1 cellular context compared by ENCODE assay signal in the genomic region with DNA sequence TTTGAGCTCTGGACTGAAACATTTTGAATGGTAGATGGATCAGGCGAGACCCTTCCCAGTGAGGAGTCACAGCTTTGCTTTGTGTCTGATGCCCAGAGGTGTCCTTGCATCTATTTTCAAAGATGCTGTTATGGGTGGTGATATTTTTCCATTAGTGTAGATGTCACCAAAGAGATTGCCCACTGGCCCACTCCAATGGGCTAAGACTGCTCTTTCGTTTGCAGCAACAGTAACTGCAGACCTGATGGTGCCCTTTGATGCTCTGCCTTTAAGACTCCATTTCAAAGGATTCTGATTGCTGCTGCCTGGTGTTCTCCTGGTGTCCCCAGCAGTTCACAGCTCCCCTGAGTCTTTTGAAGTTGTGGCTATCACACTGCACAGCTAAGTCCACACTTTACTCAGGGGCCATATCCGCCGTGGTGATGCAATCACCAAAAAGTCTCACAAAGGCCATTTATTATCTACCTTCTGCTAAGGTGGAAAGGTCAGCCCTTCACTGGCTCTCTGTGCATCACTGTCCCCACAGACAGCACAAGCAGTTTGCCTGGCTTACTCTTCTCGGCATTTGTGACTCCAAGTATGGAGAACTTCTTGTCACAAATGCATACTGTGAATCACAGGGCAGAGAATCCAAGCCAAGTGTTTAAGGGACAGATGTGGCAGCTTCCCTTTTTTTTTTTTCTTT.
TF ChIP-seq lines count a peak whose summit lies in the region.

No MANE protein-coding gene starts in this region.

TF ChIP-seq in HepG2, 621 proteins besides CTCF, POLR2A, EP300 and RAD21 (continued from another document and continues in another):
- TF ChIP-seq HNF1A (IDR thresholded peaks at IDR 0.05; ENCODE audit: low read depth) (peak; percentile 93), HNF1A (CRISPR knock-in tag; IDR thresholded peaks at IDR 0.05; ENCODE audit: borderline replicate concordance) (peak; percentile 98), ZBTB1 (CRISPR knock-in tag; IDR thresholded peaks at IDR 0.05; ENCODE audit: borderline replicate concordance) (no peak; the same call in 1 of the 2 replicates), GFI1 (CRISPR knock-in tag; IDR thresholded peaks at IDR 0.05; ENCODE audit: borderline replicate concordance) (peak; percentile 94), SRF (IDR thresholded peaks at IDR 0.05; ENCODE audit: low read depth, low read length) (peak; percentile 5; the same call in 1 of the 2 replicates), MATR3 (CRISPR knock-in tag; IDR thresholded peaks at IDR 0.05) (no peak), CEBPB (IDR thresholded peaks at IDR 0.05; ENCODE audit: borderline replicate concordance, low read depth, low read length) (peak; percentile 100), FOXK2 (IDR thresholded peaks at IDR 0.05) (no peak), HNRNPL (IDR thresholded peaks at IDR 0.05; ENCODE audit: low read depth, low read length) (0 out of 2 replicates have a peak, but pooled peaks have one; percentile 58), YEATS2 (CRISPR knock-in tag; IDR thresholded peaks at IDR 0.05; ENCODE audit: borderline replicate concordance) (peak; percentile 75; the same call in 1 of the 2 replicates), HOXD1 (CRISPR knock-in tag; IDR thresholded peaks at IDR 0.05) (peak; percentile 98), JUN (CRISPR knock-in tag; IDR thresholded peaks at IDR 0.05) (peak; percentile 94), FIP1L1 (IDR thresholded peaks at IDR 0.05; ENCODE audit: borderline replicate concordance, insufficient read depth, low read depth, low read length) (no peak; the same call in none of the 2 replicates), ZSCAN29 (CRISPR knock-in tag; conservative IDR thresholded peaks at IDR 0.05) (0 out of 2 replicates have a peak, but pooled peaks have one; percentile 49), ZNF784 (CRISPR knock-in tag; IDR thresholded peaks at IDR 0.05; ENCODE audit: borderline replicate concordance) (peak; percentile 95), ZBTB43 (CRISPR knock-in tag; conservative IDR thresholded peaks at IDR 0.05) (peak; percentile 95), PRDM15 (CRISPR knock-in tag; IDR thresholded peaks at IDR 0.05) (peak; percentile 74; the same call in 1 of the 2 replicates), NONO (IDR thresholded peaks at IDR 0.05) (no peak), NONO (CRISPR knock-in tag; conservative IDR thresholded peaks at IDR 0.05) (peak; percentile 96), ISL2 (CRISPR knock-in tag; IDR thresholded peaks at IDR 0.05) (peak; percentile 100), SP1 (IDR thresholded peaks at IDR 0.05) (no peak), SP1 (CRISPR knock-in tag; IDR thresholded peaks at IDR 0.05) (peak; percentile 52; the same call in 1 of the 2 replicates), MBD4 (IDR thresholded peaks at IDR 0.05; ENCODE audit: borderline replicate concordance, low read length) (peak; percentile 99), ZNF737 (CRISPR knock-in tag; IDR thresholded peaks at IDR 0.05; ENCODE audit: borderline replicate concordance) (no peak; the same call in 1 of the 2 replicates), ZNF598 (CRISPR knock-in tag; IDR thresholded peaks at IDR 0.05; ENCODE audit: borderline replicate concordance) (peak; percentile 35; the same call in 1 of the 2 replicates), ZNF782 (CRISPR knock-in tag; IDR thresholded peaks at IDR 0.05; ENCODE audit: borderline replicate concordance) (no peak), ZNF546 (CRISPR knock-in tag; conservative IDR thresholded peaks at IDR 0.05) (no peak)
- TF ChIP-seq, protein P1, sequence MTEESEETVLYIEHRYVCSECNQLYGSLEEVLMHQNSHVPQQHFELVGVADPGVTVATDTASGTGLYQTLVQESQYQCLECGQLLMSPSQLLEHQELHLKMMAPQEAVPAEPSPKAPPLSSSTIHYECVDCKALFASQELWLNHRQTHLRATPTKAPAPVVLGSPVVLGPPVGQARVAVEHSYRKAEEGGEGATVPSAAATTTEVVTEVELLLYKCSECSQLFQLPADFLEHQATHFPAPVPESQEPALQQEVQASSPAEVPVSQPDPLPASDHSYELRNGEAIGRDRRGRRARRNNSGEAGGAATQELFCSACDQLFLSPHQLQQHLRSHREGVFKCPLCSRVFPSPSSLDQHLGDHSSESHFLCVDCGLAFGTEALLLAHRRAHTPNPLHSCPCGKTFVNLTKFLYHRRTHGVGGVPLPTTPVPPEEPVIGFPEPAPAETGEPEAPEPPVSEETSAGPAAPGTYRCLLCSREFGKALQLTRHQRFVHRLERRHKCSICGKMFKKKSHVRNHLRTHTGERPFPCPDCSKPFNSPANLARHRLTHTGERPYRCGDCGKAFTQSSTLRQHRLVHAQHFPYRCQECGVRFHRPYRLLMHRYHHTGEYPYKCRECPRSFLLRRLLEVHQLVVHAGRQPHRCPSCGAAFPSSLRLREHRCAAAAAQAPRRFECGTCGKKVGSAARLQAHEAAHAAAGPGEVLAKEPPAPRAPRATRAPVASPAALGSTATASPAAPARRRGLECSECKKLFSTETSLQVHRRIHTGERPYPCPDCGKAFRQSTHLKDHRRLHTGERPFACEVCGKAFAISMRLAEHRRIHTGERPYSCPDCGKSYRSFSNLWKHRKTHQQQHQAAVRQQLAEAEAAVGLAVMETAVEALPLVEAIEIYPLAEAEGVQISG (CRISPR knock-in tag; IDR thresholded peaks at IDR 0.05) = peak; percentile 93
- TF ChIP-seq, protein P2, sequence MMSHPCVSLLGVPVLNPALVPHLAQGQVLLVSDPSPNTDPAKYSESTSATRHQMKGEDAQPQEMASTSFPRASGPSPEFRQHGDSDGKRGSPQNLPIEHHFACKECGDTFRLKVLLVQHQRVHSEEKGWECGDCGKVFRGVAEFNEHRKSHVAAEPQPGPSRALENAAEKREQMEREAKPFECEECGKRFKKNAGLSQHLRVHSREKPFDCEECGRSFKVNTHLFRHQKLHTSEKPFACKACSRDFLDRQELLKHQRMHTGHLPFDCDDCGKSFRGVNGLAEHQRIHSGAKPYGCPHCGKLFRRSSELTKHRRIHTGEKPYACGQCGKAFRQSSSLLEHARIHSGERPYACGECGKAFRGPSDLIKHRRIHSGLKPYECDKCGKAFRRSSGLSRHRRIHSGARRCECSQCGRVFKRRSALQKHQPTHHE (CRISPR knock-in tag; IDR thresholded peaks at IDR 0.05; ENCODE audit: borderline replicate concordance) = peak; percentile 84; the same call in 1 of the 2 replicates
- TF ChIP-seq, protein P3, sequence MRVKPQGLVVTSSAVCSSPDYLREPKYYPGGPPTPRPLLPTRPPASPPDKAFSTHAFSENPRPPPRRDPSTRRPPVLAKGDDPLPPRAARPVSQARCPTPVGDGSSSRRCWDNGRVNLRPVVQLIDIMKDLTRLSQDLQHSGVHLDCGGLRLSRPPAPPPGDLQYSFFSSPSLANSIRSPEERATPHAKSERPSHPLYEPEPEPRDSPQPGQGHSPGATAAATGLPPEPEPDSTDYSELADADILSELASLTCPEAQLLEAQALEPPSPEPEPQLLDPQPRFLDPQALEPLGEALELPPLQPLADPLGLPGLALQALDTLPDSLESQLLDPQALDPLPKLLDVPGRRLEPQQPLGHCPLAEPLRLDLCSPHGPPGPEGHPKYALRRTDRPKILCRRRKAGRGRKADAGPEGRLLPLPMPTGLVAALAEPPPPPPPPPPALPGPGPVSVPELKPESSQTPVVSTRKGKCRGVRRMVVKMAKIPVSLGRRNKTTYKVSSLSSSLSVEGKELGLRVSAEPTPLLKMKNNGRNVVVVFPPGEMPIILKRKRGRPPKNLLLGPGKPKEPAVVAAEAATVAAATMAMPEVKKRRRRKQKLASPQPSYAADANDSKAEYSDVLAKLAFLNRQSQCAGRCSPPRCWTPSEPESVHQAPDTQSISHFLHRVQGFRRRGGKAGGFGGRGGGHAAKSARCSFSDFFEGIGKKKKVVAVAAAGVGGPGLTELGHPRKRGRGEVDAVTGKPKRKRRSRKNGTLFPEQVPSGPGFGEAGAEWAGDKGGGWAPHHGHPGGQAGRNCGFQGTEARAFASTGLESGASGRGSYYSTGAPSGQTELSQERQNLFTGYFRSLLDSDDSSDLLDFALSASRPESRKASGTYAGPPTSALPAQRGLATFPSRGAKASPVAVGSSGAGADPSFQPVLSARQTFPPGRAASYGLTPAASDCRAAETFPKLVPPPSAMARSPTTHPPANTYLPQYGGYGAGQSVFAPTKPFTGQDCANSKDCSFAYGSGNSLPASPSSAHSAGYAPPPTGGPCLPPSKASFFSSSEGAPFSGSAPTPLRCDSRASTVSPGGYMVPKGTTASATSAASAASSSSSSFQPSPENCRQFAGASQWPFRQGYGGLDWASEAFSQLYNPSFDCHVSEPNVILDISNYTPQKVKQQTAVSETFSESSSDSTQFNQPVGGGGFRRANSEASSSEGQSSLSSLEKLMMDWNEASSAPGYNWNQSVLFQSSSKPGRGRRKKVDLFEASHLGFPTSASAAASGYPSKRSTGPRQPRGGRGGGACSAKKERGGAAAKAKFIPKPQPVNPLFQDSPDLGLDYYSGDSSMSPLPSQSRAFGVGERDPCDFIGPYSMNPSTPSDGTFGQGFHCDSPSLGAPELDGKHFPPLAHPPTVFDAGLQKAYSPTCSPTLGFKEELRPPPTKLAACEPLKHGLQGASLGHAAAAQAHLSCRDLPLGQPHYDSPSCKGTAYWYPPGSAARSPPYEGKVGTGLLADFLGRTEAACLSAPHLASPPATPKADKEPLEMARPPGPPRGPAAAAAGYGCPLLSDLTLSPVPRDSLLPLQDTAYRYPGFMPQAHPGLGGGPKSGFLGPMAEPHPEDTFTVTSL (CRISPR knock-in tag; IDR thresholded peaks at IDR 0.05; ENCODE audit: borderline replicate concordance) = peak; percentile 100
- TF ChIP-seq, protein P4, sequence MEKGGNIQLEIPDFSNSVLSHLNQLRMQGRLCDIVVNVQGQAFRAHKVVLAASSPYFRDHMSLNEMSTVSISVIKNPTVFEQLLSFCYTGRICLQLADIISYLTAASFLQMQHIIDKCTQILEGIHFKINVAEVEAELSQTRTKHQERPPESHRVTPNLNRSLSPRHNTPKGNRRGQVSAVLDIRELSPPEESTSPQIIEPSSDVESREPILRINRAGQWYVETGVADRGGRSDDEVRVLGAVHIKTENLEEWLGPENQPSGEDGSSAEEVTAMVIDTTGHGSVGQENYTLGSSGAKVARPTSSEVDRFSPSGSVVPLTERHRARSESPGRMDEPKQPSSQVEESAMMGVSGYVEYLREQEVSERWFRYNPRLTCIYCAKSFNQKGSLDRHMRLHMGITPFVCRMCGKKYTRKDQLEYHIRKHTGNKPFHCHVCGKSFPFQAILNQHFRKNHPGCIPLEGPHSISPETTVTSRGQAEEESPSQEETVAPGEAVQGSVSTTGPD (CRISPR knock-in tag; IDR thresholded peaks at IDR 0.05) = peak; percentile 85
